ENCODE assay signal across 8 cellular contexts in genomic region chr5:139137703-139138102, GRCh38.
A peak's percentile ranks its signal among the peaks of the same experiment; 100 is the strongest.
DNase-seq lines count a peak whose midpoint lies in the region; ATAC-seq and TF ChIP-seq lines count a peak whose summit lies in the region.

No MANE protein-coding gene starts in this region.

- intact Hi-C loops in CD4-positive, alpha-beta memory T cell (cut with micrococcal nuclease): no loop called here

- H3K4me1 ChIP-seq in CD4-positive, alpha-beta memory T cell (ENCODE audit: insufficient read depth, low read length): no peaks in the 10 kb centered on the region

- H3K27ac ChIP-seq in cingulate gyrus (ENCODE audit: low read depth, low read length): peak overlapping the region; percentile 32
- H3K27ac ChIP-seq in CD4-positive, alpha-beta memory T cell (ENCODE audit: low read depth, low read length): no peak overlapping the region

- POLR2A ChIA-PET in CD4-positive, alpha-beta memory T cell (lab: Charles Lee; ENCODE audit: partially characterized antibody): no interaction called here

- H3K9me3 ChIP-seq in CD4-positive, alpha-beta memory T cell (ENCODE audit: control insufficient read depth in 1 of 2, low read length in 2 of 2): no peaks in the 10 kb centered on the region

- H3K27me3 ChIP-seq in CD4-positive, alpha-beta memory T cell (ENCODE audit: insufficient read depth, low read length): no peaks in the 10 kb centered on the region

- H3K27me3 Mint-ChIP-seq in neural crest cell (ENCODE audit: low read depth): no peaks in the 10 kb centered on the region
- H3K27me3 Mint-ChIP-seq in CD4-positive, alpha-beta memory T cell: no peaks in the 10 kb centered on the region

- no peaks in the 10 kb centered on the region for H3K36me3 ChIP-seq in CD4-positive, alpha-beta memory T cell (ENCODE audit: insufficient read depth, low read length)

- peak; percentile 43 for TF ChIP-seq CTCF in GM12864 (IDR thresholded peaks at IDR 0.05; ENCODE audit: low read depth, low read length, missing control alignments)
- TF ChIP-seq CTCF in neural crest cell (conservative IDR thresholded peaks at IDR 0.05): peak; percentile 44

- no peaks in the 10 kb centered on the region for H3K9me3 Mint-ChIP-seq in neural crest cell
- no peaks in the 10 kb centered on the region for H3K9me3 Mint-ChIP-seq in CD4-positive, alpha-beta memory T cell

- no peak for ATAC-seq in HG03025 (IDR thresholded peaks at IDR 0.05; ENCODE audit: low FRiP score, unreplicated experiment)

- no peaks in the 10 kb centered on the region for H3K36me3 Mint-ChIP-seq in neural crest cell (ENCODE audit: low read depth)
- no peaks in the 10 kb centered on the region for H3K36me3 Mint-ChIP-seq in CD4-positive, alpha-beta memory T cell

- no peak for DNase-seq in GM12864 (ENCODE audit: low read depth)
- DNase-seq in NCI-H226: peak; percentile 54
- DNase-seq in neural crest cell (ENCODE audit: low read depth, low spot score): no peak
- DNase-seq in SKM-1 (lab: John Stamatoyannopoulos, UW; ENCODE audit: unreplicated experiment): no peak
- DNase-seq in GOT3 (lab: John Stamatoyannopoulos, UW): no peak
- no peak for DNase-seq in CD4-positive, alpha-beta memory T cell

- H3K4me3 ChIP-seq in GM12864 (ENCODE audit: low read depth, low read length): no peak overlapping the region
- H3K4me3 ChIP-seq in CD4-positive, alpha-beta memory T cell (ENCODE audit: low read length in 2 of 2): no peak overlapping the region

- CTCF ChIA-PET in CD4-positive, alpha-beta memory T cell (lab: Charles Lee; ENCODE audit: partially characterized antibody): no interaction called here

- H3K4me3 Mint-ChIP-seq in neural crest cell: no peak overlapping the region
- no peak overlapping the region for H3K4me3 Mint-ChIP-seq in CD4-positive, alpha-beta memory T cell

- no peak overlapping the region for H3K27ac Mint-ChIP-seq in neural crest cell (ENCODE audit: unreplicated experiment)
- no peak overlapping the region for H3K27ac Mint-ChIP-seq in CD4-positive, alpha-beta memory T cell

- H3K4me1 Mint-ChIP-seq in neural crest cell: peaks cover 10% of the 10 kb centered on the region
- H3K4me1 Mint-ChIP-seq in CD4-positive, alpha-beta memory T cell: peaks cover 0 to 5% (median 0%) of the 10 kb centered on the region in 4 donors
